22 cellular contexts compared by ENCODE assay signal in the genomic region with DNA sequence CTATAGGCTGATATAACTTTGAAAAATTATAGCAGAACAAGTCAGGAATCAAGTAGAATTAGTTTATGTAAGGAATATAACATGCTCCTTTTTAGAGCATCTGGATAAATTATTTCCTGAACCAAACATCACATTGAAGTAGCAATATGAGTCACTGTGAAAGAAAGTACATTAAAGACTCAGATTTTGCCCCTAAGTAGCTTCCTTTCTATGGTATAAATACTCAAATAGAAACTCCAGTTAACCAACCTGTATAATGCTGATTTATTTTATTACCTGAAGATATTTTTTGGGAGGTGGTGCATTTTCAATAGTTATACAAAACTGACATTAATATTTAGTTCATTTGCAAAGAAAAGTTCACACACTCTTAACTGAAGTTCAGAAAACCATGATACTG.
DNase-seq lines count a peak whose midpoint lies in the region; ATAC-seq lines count a peak whose summit lies in the region.
"Had no signal": no experiment of that assay in that cellular context is flagged by ENCODE, and none has a peak within 500 bp of the region (broad histone marks: within the 10 kb centered on the region; RNA-seq: fewer than 3 reads in every experiment).

No MANE protein-coding gene starts in this region.

- peaks cover 2 to 18% (median 11%) of the 10 kb centered on the region in 8 donors for H3K9me3 Mint-ChIP-seq in CD4-positive, alpha-beta memory T cell

- no peaks in the 10 kb centered on the region for H3K36me3 ChIP-seq in CD4-positive, alpha-beta memory T cell (ENCODE audit: insufficient read depth, low read length)

- H3K27ac Mint-ChIP-seq in CD4-positive, alpha-beta memory T cell: no peak overlapping the region
- H3K27ac Mint-ChIP-seq: HFFc6, type B pancreatic cell had no signal

- no peaks in the 10 kb centered on the region for H3K4me1 ChIP-seq in CD4-positive, alpha-beta memory T cell (ENCODE audit: insufficient read depth, low read length)

- DNase-seq in dermis blood vessel endothelial cell (peak; percentile 13), DMS53 (lab: John Stamatoyannopoulos, UW) (no peak)
- DNase-seq in CD4-positive, alpha-beta memory T cell: no peak
- no peak for DNase-seq in stimulated activated CD4-positive, alpha-beta T cell treated with anti-CD3 and anti-CD28 coated beads, Interleukin-15, amount 100 ng/mL, for 24 hours
- DNase-seq: activated CD4-positive, CD25-positive, alpha-beta regulatory T cell treated with anti-CD3 and anti-CD28 coated beads, Interleukin-2, amount 50 U/mL, for 72 hours; cerebellar nuclear complex; COR-L47; effector CD8-positive, alpha-beta T cell; esophagus squamous epithelium; HFFc6; IMR-90; kidney; NCI-H524; RPMI8226; stimulated activated CD4-positive, alpha-beta T cell treated with anti-CD3 and anti-CD28 coated beads, Interleukin-4, amount 100 ng/mL, for 24 hours had no signal

- H3K4me1 Mint-ChIP-seq in CD4-positive, alpha-beta memory T cell: peaks cover 5 to 14% (median 11%) of the 10 kb centered on the region in 4 donors

- H3K4me3 ChIP-seq in CD4-positive, alpha-beta memory T cell (ENCODE audit: low read length in 2 of 2): no peak overlapping the region
- H3K4me3 ChIP-seq: esophagus squamous epithelium, gastroesophageal sphincter, smooth muscle cell had no signal

- POLR2A ChIA-PET in CD4-positive, alpha-beta memory T cell (lab: Charles Lee; ENCODE audit: partially characterized antibody): no interaction called here

- no peak overlapping the region for H3K4me3 Mint-ChIP-seq in CD4-positive, alpha-beta memory T cell
- H3K4me3 Mint-ChIP-seq: activated naive CD4-positive, alpha-beta T cell treated with anti-CD3 and anti-CD28 coated beads, Interleukin-2, amount 50 U/mL, for 24 hours; HFFc6; type B pancreatic cell had no signal

- H3K27ac ChIP-seq in CD4-positive, alpha-beta memory T cell (ENCODE audit: low read depth, low read length): no peak overlapping the region
- H3K27ac ChIP-seq: esophagus squamous epithelium, gastroesophageal sphincter had no signal

- intact Hi-C loops in CD4-positive, alpha-beta memory T cell (cut with micrococcal nuclease): no loop called here

- H3K27me3 Mint-ChIP-seq in CD4-positive, alpha-beta memory T cell: no peaks in the 10 kb centered on the region
- H3K27me3 Mint-ChIP-seq: activated naive CD4-positive, alpha-beta T cell treated with anti-CD3 and anti-CD28 coated beads, Interleukin-2, amount 50 U/mL, for 24 hours; type B pancreatic cell had no signal

- CTCF ChIA-PET in CD4-positive, alpha-beta memory T cell (lab: Charles Lee; ENCODE audit: partially characterized antibody): no interaction called here

- peaks cover 0 to 5% of the 10 kb centered on the region in 2 donors for H3K9me3 ChIP-seq in CD4-positive, alpha-beta memory T cell (ENCODE audit: control insufficient read depth in 1 of 2, low read length in 2 of 2)

- peak; percentile 62 for ATAC-seq in GM18519 (IDR thresholded peaks at IDR 0.05; ENCODE audit: low FRiP score, unreplicated experiment)
- peak; percentile 40 for ATAC-seq in GM19467 (IDR thresholded peaks at IDR 0.05; ENCODE audit: unreplicated experiment)
- ATAC-seq in HG03196 (IDR thresholded peaks at IDR 0.05; ENCODE audit: unreplicated experiment): peak; percentile 68
- ATAC-seq: gastroesophageal sphincter had no signal

- peaks cover 23 to 31% of the 10 kb centered on the region in 2 donors for H3K36me3 Mint-ChIP-seq in CD4-positive, alpha-beta memory T cell

- no peaks in the 10 kb centered on the region for H3K27me3 ChIP-seq in CD4-positive, alpha-beta memory T cell (ENCODE audit: insufficient read depth, low read length)
- H3K27me3 ChIP-seq: esophagus squamous epithelium, gastroesophageal sphincter had no signal
